ENCODE assay signal across 1 cellular context in the genomic region with DNA sequence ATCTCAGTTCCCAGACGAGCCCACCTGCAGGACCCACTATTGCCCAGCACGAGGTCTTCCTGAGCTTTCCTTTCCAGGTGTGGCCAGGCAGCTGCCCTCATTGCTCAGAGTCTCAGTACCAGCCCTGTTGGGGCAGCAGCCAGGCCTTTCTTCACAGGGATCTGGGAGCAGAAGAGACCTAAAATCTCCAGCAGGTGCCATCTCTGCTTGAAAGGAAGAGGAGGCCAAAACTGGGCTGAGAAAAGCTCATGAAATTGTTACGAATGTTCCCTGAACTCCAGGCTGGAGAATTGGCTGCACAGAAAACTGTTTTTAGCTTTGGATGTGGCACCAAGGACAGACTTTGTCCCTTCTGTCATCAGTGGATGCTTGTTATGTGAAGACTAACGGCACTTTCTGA.
TF ChIP-seq lines count a peak whose summit lies in the region.

No MANE protein-coding gene starts in this region.

TF ChIP-seq in H1, 55 proteins besides CTCF, POLR2A, EP300 and RAD21 (continued from another document):
- TF ChIP-seq EGR1 (IDR thresholded peaks at IDR 0.05; ENCODE audit: borderline replicate concordance, low read depth, low read length): no peak
- TF ChIP-seq SUZ12 (IDR thresholded peaks at IDR 0.05; ENCODE audit: low read length): no peak
- TF ChIP-seq NRF1 (IDR thresholded peaks at IDR 0.05; ENCODE audit: low read depth, low read length): no peak
- no peak for TF ChIP-seq GTF2F1 (IDR thresholded peaks at IDR 0.05; ENCODE audit: borderline replicate concordance, low read depth, low read length)
- TF ChIP-seq ASH2L (IDR thresholded peaks at IDR 0.05; ENCODE audit: low read length): no peak
- no peak for TF ChIP-seq RFX5 (IDR thresholded peaks at IDR 0.05; ENCODE audit: borderline replicate concordance, low read depth, low read length)
- TF ChIP-seq, protein P1, sequence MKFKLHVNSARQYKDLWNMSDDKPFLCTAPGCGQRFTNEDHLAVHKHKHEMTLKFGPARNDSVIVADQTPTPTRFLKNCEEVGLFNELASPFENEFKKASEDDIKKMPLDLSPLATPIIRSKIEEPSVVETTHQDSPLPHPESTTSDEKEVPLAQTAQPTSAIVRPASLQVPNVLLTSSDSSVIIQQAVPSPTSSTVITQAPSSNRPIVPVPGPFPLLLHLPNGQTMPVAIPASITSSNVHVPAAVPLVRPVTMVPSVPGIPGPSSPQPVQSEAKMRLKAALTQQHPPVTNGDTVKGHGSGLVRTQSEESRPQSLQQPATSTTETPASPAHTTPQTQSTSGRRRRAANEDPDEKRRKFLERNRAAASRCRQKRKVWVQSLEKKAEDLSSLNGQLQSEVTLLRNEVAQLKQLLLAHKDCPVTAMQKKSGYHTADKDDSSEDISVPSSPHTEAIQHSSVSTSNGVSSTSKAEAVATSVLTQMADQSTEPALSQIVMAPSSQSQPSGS (IDR thresholded peaks at IDR 0.05; ENCODE audit: low read length): no peak
- no peak for TF ChIP-seq CHD1 (IDR thresholded peaks at IDR 0.05; ENCODE audit: low read depth, low read length)
- no peak for TF ChIP-seq SAP30 (IDR thresholded peaks at IDR 0.05; ENCODE audit: insufficient read depth, insufficient replicate concordance, low read length)
- no peak for TF ChIP-seq RBBP5 (IDR thresholded peaks at IDR 0.05; ENCODE audit: borderline replicate concordance, low read depth, low read length)
- TF ChIP-seq RNF2 (IDR thresholded peaks at IDR 0.05; ENCODE audit: borderline replicate concordance, low read depth, low read length, missing control alignments, poor library complexity, severe bottlenecking): no peak
